In genomic region chr22:27377901-27378300, GRCh38 we compare ENCODE assay signal across 11 cellular contexts.
DNase-seq lines count a peak whose midpoint lies in the region; ATAC-seq and TF ChIP-seq lines count a peak whose summit lies in the region.
"Had no signal": no experiment of that assay in that cellular context is flagged by ENCODE, and none has a peak within 500 bp of the region (broad histone marks: within the 10 kb centered on the region; RNA-seq: fewer than 3 reads in every experiment).

No MANE protein-coding gene starts in this region.

- H3K27me3 ChIP-seq in BLaER1: no peaks in the 10 kb centered on the region
- H3K27me3 ChIP-seq: breast epithelium had no signal

- no peak overlapping the region for H3K9ac ChIP-seq in BLaER1

- peaks cover 4% of the 10 kb centered on the region for H3K27me3 Mint-ChIP-seq in mesothelial cell of epicardium (ENCODE audit: low read depth)

- H3K4me2 ChIP-seq in BLaER1: peak overlapping the region; percentile 94

- peaks cover 18% of the 10 kb centered on the region for H3K9me3 Mint-ChIP-seq in mesothelial cell of epicardium

- no peak for TF ChIP-seq CTCF in VCaP (conservative IDR thresholded peaks at IDR 0.05)
- no peak for TF ChIP-seq CTCF in mesothelial cell of epicardium (IDR thresholded peaks at IDR 0.05; ENCODE audit: unreplicated experiment)

- H3K4me1 ChIP-seq in BLaER1: peaks cover 61% of the 10 kb centered on the region
- H3K4me1 ChIP-seq: breast epithelium had no signal

- no peaks in the 10 kb centered on the region for H3K36me3 ChIP-seq in BLaER1
- H3K36me3 ChIP-seq: breast epithelium had no signal

- no peak for ATAC-seq in GM18502 (IDR thresholded peaks at IDR 0.05; ENCODE audit: poor library complexity, unreplicated experiment)
- ATAC-seq: left cardiac atrium had no signal

- peak overlapping the region; percentile 27 for H3K27ac Mint-ChIP-seq in mesothelial cell of epicardium

- DNase-seq in NCI-H1105 treated with DMSO at 0.1 percent for 48 hours (lab: John Stamatoyannopoulos, UW) (peak; percentile 84), mesothelial cell of epicardium (ENCODE audit: low spot score in 2 of 2, unreplicated experiment in 2 of 2) (no peak), NCI-H1436 treated with DMSO at 0.1 percent for 48 hours (lab: John Stamatoyannopoulos, UW) (no peak)
- DNase-seq in activated CD4-positive, CD25-positive, alpha-beta regulatory T cell (lab: John Stamatoyannopoulos, UW): no peak
- DNase-seq in effector CD4-positive, alpha-beta T cell: no peak
- DNase-seq: left cardiac atrium had no signal

- H3K4me1 Mint-ChIP-seq in mesothelial cell of epicardium: peaks cover 26% of the 10 kb centered on the region

- no peak overlapping the region for H3K4me3 Mint-ChIP-seq in mesothelial cell of epicardium

- H3K36me3 Mint-ChIP-seq in mesothelial cell of epicardium: peaks cover 7% of the 10 kb centered on the region

- H3K27ac ChIP-seq in BLaER1 (no peak overlapping the region), VCaP (peak overlapping the region; percentile 66)
- H3K27ac ChIP-seq: breast epithelium had no signal

- peaks cover 10% of the 10 kb centered on the region for H3K9me3 ChIP-seq in BLaER1
- H3K9me3 ChIP-seq: breast epithelium had no signal

- 0 out of 2 replicates have a peak overlapping the region, but pooled peaks have one; percentile 12 for H3K4me3 ChIP-seq in BLaER1
- H3K4me3 ChIP-seq: breast epithelium, skin epidermis had no signal

- no peaks in the 10 kb centered on the region for H4K20me1 ChIP-seq in BLaER1
